In the genomic region with DNA sequence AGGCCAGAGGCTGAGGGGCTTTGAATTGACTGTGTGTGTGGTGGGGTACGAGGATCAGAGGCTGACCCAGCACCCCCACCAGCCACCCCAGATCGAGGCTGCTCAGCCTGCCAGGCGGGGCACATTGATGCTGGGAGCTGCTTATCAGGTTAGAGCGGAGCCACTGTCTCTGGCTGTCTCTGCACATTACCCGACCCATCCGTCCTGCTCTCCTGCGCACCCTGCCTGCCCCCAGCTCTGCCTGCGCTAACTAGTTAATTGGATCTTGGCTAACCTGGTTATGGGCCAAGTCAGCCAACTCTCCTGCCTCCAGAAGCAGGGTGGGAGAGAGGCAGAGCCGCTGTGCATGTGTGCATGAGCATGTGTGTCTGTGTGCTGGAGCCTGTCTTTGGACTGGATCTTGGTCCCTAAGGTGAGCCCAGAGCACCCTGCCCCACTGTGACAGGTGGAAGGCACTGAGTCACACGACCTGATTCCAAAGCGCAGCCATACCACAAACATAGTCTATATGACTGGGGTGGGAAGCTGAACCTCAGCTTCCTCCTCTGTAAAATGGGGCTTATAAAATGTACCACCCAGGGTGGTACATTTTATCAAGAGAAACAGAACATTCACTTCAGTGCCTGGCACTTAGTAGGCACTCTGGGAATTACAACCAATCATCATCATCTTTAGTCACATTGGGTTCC, we compare ENCODE assay signal across 16 cellular contexts. TPM values are rescaled to one million over a fixed set of nuclear protein-coding genes. Genes with fewer than 3 reads are reported as not detected.
DNase-seq lines count a peak whose midpoint lies in the region; ATAC-seq and TF ChIP-seq lines count a peak whose summit lies in the region.
"Had no signal": no experiment of that assay in that cellular context is flagged by ENCODE, and none has a peak within 500 bp of the region (broad histone marks: within the 10 kb centered on the region; RNA-seq: fewer than 3 reads in every experiment).

No MANE protein-coding gene starts in this region.

- CTCF ChIA-PET in CD4-positive, alpha-beta memory T cell (lab: Charles Lee; ENCODE audit: partially characterized antibody), result interaction anchor here (2.5 kb wide), 1 partner anchor 12 kb away, joined by 11 read pairs; no protein-coding TSS in a partner anchor

- H3K27ac ChIP-seq in right cardiac atrium (ENCODE audit: low read length) (peak overlapping the region; percentile 18), cingulate gyrus (ENCODE audit: low read depth, low read length) (peak overlapping the region; percentile 23)
- no peak overlapping the region for H3K27ac ChIP-seq in CD4-positive, alpha-beta memory T cell (ENCODE audit: low read depth, low read length)

- H3K36me3 Mint-ChIP-seq in nephron (ENCODE audit: low read depth), result no peaks in the 10 kb centered on the region
- H3K36me3 Mint-ChIP-seq in CD4-positive, alpha-beta memory T cell, result no peaks in the 10 kb centered on the region
- H3K36me3 Mint-ChIP-seq: activated naive CD4-positive, alpha-beta T cell treated with anti-CD3 and anti-CD28 coated beads, Interleukin-2, amount 10 ng/mL, durations not matched to agents 7 days and 5 days had no signal

- H3K27ac Mint-ChIP-seq in nephron, result peak overlapping the region in 2 of 3 experiments; percentile 15 to 40
- H3K27ac Mint-ChIP-seq in CD4-positive, alpha-beta memory T cell, result no peak overlapping the region
- H3K27ac Mint-ChIP-seq: activated naive CD4-positive, alpha-beta T cell treated with anti-CD3 and anti-CD28 coated beads, Interleukin-2, amount 10 ng/mL, durations not matched to agents 7 days and 5 days; immature natural killer cell had no signal

- H3K4me1 ChIP-seq in right cardiac atrium (ENCODE audit: control insufficient read depth, insufficient read depth, low read length), result peaks cover 10% of the 10 kb centered on the region
- H3K4me1 ChIP-seq in CD4-positive, alpha-beta memory T cell (ENCODE audit: insufficient read depth, low read length), result peaks cover 3% of the 10 kb centered on the region

- peaks cover 14% of the 10 kb centered on the region for H3K27me3 Mint-ChIP-seq in nephron (ENCODE audit: low read depth)
- peaks cover 8 to 31% of the 10 kb centered on the region in 2 donors for H3K27me3 Mint-ChIP-seq in CD4-positive, alpha-beta memory T cell

- intact Hi-C loops in right cardiac atrium (cut with DNase I) (no loop called here), cardiac septum (cut with DNase I) (loop anchor here (5.0 kb wide), 1 partner anchor 39 kb away; a partner anchor contains a TSS)
- intact Hi-C loops in CD4-positive, alpha-beta memory T cell (cut with micrococcal nuclease), result no loop called here

- no peaks in the 10 kb centered on the region for H3K27me3 ChIP-seq in right cardiac atrium (ENCODE audit: control insufficient read depth, insufficient read depth)
- H3K27me3 ChIP-seq in CD4-positive, alpha-beta memory T cell (ENCODE audit: insufficient read depth, low read length), result peaks cover 6% of the 10 kb centered on the region

- no peaks in the 10 kb centered on the region for H3K9me3 ChIP-seq in right cardiac atrium (ENCODE audit: control insufficient read depth, low read length)
- H3K9me3 ChIP-seq in CD4-positive, alpha-beta memory T cell (ENCODE audit: control insufficient read depth in 1 of 2, low read length in 2 of 2), result no peaks in the 10 kb centered on the region

- no peak for DNase-seq in right cardiac atrium
- DNase-seq in cardiac septum (ENCODE audit: low spot score), result no peak
- no peak for DNase-seq in CD4-positive, alpha-beta memory T cell
- DNase-seq in central memory CD4-positive, alpha-beta T cell, result no peak
- DNase-seq in SKM-1 (lab: John Stamatoyannopoulos, UW; ENCODE audit: unreplicated experiment), result no peak
- DNase-seq: activated CD8-positive, alpha-beta memory T cell treated with anti-CD3 and anti-CD28 coated beads, Interleukin-2, amount 50 U/mL, for 4 hours; activated naive CD4-positive, alpha-beta T cell treated with anti-CD3 and anti-CD28 coated beads, Interleukin-2, amount 10 ng/mL, durations not matched to agents 7 days and 5 days; Calu3; immature natural killer cell; NCI-H187 treated with DMSO at 0.1 percent for 48 hours; occipital lobe; stimulated activated naive CD8-positive, alpha-beta T cell treated with anti-CD3 and anti-CD28 coated beads, Interleukin-15, amount 100 ng/mL, for 72 hours had no signal

- ATAC-seq in right cardiac atrium, result no peak
- no peak for ATAC-seq in GM18517 (IDR thresholded peaks at IDR 0.05; ENCODE audit: unreplicated experiment)
- ATAC-seq: stimulated activated naive CD8-positive, alpha-beta T cell treated with anti-CD3 and anti-CD28 coated beads, Interleukin-15, amount 100 ng/mL, for 72 hours had no signal

- H3K36me3 ChIP-seq in CD4-positive, alpha-beta memory T cell (ENCODE audit: insufficient read depth, low read length), result no peaks in the 10 kb centered on the region

- TF ChIP-seq CTCF in nephron (IDR thresholded peaks at IDR 0.05; ENCODE audit: unreplicated experiment in 3 of 3), result no peak

- POLR2A ChIA-PET in CD4-positive, alpha-beta memory T cell (lab: Charles Lee; ENCODE audit: partially characterized antibody), result no interaction called here

- H3K4me1 Mint-ChIP-seq in nephron, result peaks cover 38% of the 10 kb centered on the region
- peaks cover 0 to 4% (median 1%) of the 10 kb centered on the region in 4 donors for H3K4me1 Mint-ChIP-seq in CD4-positive, alpha-beta memory T cell
- H3K4me1 Mint-ChIP-seq: immature natural killer cell had no signal

- WGBS in right cardiac atrium, result 35% methylated on average over 11 of the region's 11 CpGs

- H3K4me3 ChIP-seq in right cardiac atrium (ENCODE audit: low read length), result no peak overlapping the region
- no peak overlapping the region for H3K4me3 ChIP-seq in CD4-positive, alpha-beta memory T cell (ENCODE audit: low read length in 2 of 2)

- H3K4me3 Mint-ChIP-seq in nephron, result no peak overlapping the region
- H3K4me3 Mint-ChIP-seq in CD4-positive, alpha-beta memory T cell, result no peak overlapping the region
- H3K4me3 Mint-ChIP-seq: activated naive CD4-positive, alpha-beta T cell treated with anti-CD3 and anti-CD28 coated beads, Interleukin-2, amount 10 ng/mL, durations not matched to agents 7 days and 5 days; immature natural killer cell; stimulated activated naive CD8-positive, alpha-beta T cell treated with anti-CD3 and anti-CD28 coated beads, Interleukin-15, amount 100 ng/mL, for 72 hours had no signal

- H3K9me3 Mint-ChIP-seq in nephron, result no peaks in the 10 kb centered on the region
- H3K9me3 Mint-ChIP-seq in CD4-positive, alpha-beta memory T cell, result no peaks in the 10 kb centered on the region
- H3K9me3 Mint-ChIP-seq: activated naive CD4-positive, alpha-beta T cell treated with anti-CD3 and anti-CD28 coated beads, Interleukin-2, amount 10 ng/mL, durations not matched to agents 7 days and 5 days; immature natural killer cell; stimulated activated naive CD8-positive, alpha-beta T cell treated with anti-CD3 and anti-CD28 coated beads, Interleukin-15, amount 100 ng/mL, for 72 hours had no signal

RNA-seq across cellular contexts. Expression of a gene that starts 39.7 kb away (rescaled TPM):
- total RNA-seq in right cardiac atrium (10 to 100 TPM in 2 of 4 donors, 1 to 10 TPM in 2; 7.2 to 21.3 (median 12.2) TPM), cardiac septum (16.9 TPM)
- 9.2 TPM for polyA plus RNA-seq in right cardiac atrium
- not detected for total RNA-seq in CD4-positive, alpha-beta memory T cell
- polyA plus RNA-seq in CD4-positive, alpha-beta memory T cell, result not detected
- total RNA-seq: T-helper 1 cell treated with Interleukin-12 subunit alpha and Interleukin-12 subunit beta and Interleukin-4 antibody, amounts not matched to agents 30 ng/mL and 1 ng/mL, for 36 hours had no signal

Comparison
In these comparisons a context has a peak if more than half of its experiments do, and no peak if none do; other contexts are left out.
1. H3K27ac Mint-ChIP-seq: peak in nephron (2 of 3); none in CD4-positive, alpha-beta memory T cell (0 of 7).
2. RNA of a gene that starts 39.7 kb away (total RNA-seq): 16.9 TPM in cardiac septum (single experiment) and 7.2 to 21.3 TPM in right cardiac atrium; not detected in CD4-positive, alpha-beta memory T cell; every median in the first group is over 4 times any median in the second.